Comparison of ENCODE assay signal across 24 cellular contexts in genomic region chr7:137164251-137164650, GRCh38.
DNase-seq lines count a peak whose midpoint lies in the region; ATAC-seq and TF ChIP-seq lines count a peak whose summit lies in the region.
"Had no signal": no experiment of that assay in that cellular context is flagged by ENCODE, and none has a peak within 500 bp of the region (broad histone marks: within the 10 kb centered on the region; RNA-seq: fewer than 3 reads in every experiment).

No MANE protein-coding gene starts in this region.

- H2BK15ac ChIP-seq in IMR-90 (ENCODE audit: low read depth, low read length): no peak overlapping the region

- no peak overlapping the region for H3K27ac Mint-ChIP-seq in chondrocyte (ENCODE audit: unreplicated experiment)
- H3K27ac Mint-ChIP-seq: CD14-positive monocyte; CD4-positive, alpha-beta T cell; CD8-positive, alpha-beta memory T cell; GM23338; HFFc6 had no signal

- no peaks in the 10 kb centered on the region for H3K9me3 ChIP-seq in IMR-90 (ENCODE audit: control insufficient read depth, insufficient read depth, low read length)
- H3K9me3 ChIP-seq in spleen: peaks cover 0 to 11% (median 0%) of the 10 kb centered on the region in 8 donors
- no peaks in the 10 kb centered on the region for H3K9me3 ChIP-seq in GM23248 (ENCODE audit: low read depth)
- no peaks in the 10 kb centered on the region for H3K9me3 ChIP-seq in aorta (ENCODE audit: control insufficient read depth, low read length)
- H3K9me3 ChIP-seq: A549; BE2C; BLaER1 treated with 17β-estradiol and CSF1 and Interleukin-3, amounts not matched to agents 10 nM and 100 nM; HAP-1 had no signal

- H3K4me3 Mint-ChIP-seq in chondrocyte (ENCODE audit: unreplicated experiment): no peak overlapping the region
- H3K4me3 Mint-ChIP-seq: CD14-positive monocyte; CD4-positive, alpha-beta T cell; CD8-positive, alpha-beta memory T cell; GM23338; HFFc6 had no signal

- H3K36me3 Mint-ChIP-seq in chondrocyte (ENCODE audit: low read depth): no peaks in the 10 kb centered on the region
- H3K36me3 Mint-ChIP-seq: CD14-positive monocyte; CD8-positive, alpha-beta memory T cell had no signal

- DNase-seq in IMR-90 (no peak), chondrocyte (ENCODE audit: low spot score) (peak; percentile 79), mesenteric fat pad (ENCODE audit: low spot score) (peak; percentile 86), spleen (peak; percentile 63), GM23248 (no peak), aorta (no peak)
- DNase-seq in central memory CD4-positive, alpha-beta T cell: no peak
- DNase-seq: 8988T; ACHN; AML-193; BE2C; CD4-positive, alpha-beta T cell; DMS 273 treated with DMSO at 0.1 percent for 48 hours; DMS79; EL; GDM1; HFFc6 had no signal

- no peak overlapping the region for H3K56ac ChIP-seq in IMR-90 (ENCODE audit: extremely low read depth, insufficient read depth, low read length)

- H4K8ac ChIP-seq in IMR-90 (ENCODE audit: low read depth in 2 of 2, low read length in 2 of 2): no peak overlapping the region; a peak in 3 of 4 replicates

- H3K9me2 ChIP-seq in GM23248 (ENCODE audit: insufficient read depth): no peaks in the 10 kb centered on the region

- H3K27ac ChIP-seq in IMR-90 (ENCODE audit: insufficient read depth, low read length) (no peak overlapping the region), spleen (no peak overlapping the region), GM23248 (no peak overlapping the region), aorta (ENCODE audit: low read depth in 1 of 2, low read length in 2 of 2) (no peak overlapping the region)
- H3K27ac ChIP-seq: A549; BLaER1 treated with 17β-estradiol and CSF1 and Interleukin-3, amounts not matched to agents 10 nM and 100 nM had no signal

- peak overlapping the region; percentile 58; the same call in 1 of the 2 replicates for H4K91ac ChIP-seq in IMR-90 (ENCODE audit: insufficient read depth, low read depth, low read length)

- no peak overlapping the region for H3K23ac ChIP-seq in IMR-90 (ENCODE audit: low read depth, low read length)

- TF ChIP-seq POLR2A in IMR-90 (IDR thresholded peaks at IDR 0.05; ENCODE audit: low read depth, low read length) (no peak), spleen (IDR thresholded peaks at IDR 0.05) (no peak)

- 100% methylated on average over 7 of the region's 21 CpGs; no CpG with 5 or more reads in 1 of the 2 experiments for WGBS in IMR-90 (ENCODE audit: extremely low coverage in 2 of 2, insufficient read length in 1 of 2), 2 experiments
- 91 to 95% (median 95%) methylated on average over 21 of the region's 21 CpGs for WGBS in spleen, 5 donors
- 95% methylated on average over 20 to 21 of the region's 21 CpGs for WGBS in GM23248 (ENCODE audit: low coverage in 1 of 2, low lambda C conversion rate in 2 of 2, missing lambda C conversion rate in 2 of 2), 2 experiments
- WGBS in aorta, 2 donors: 96% methylated on average over 21 of the region's 21 CpGs

- H2AK9ac ChIP-seq in IMR-90 (replicated peaks; ENCODE audit: low read depth, low read length, poor library complexity): peak overlapping the region; percentile 58

- ATAC-seq in IMR-90 (ENCODE audit: low read depth) (no peak), aorta (ENCODE audit: low FRiP score) (no peak)
- ATAC-seq: A549, GM12878, GM23338 had no signal

- H3K4me1 Mint-ChIP-seq in chondrocyte (ENCODE audit: low read depth): peaks cover 18% of the 10 kb centered on the region
- H3K4me1 Mint-ChIP-seq: CD14-positive monocyte; CD8-positive, alpha-beta memory T cell had no signal

- no peak for TF ChIP-seq RAD21 in IMR-90 (IDR thresholded peaks at IDR 0.05; ENCODE audit: low read length)

- no peak overlapping the region for H3K9ac ChIP-seq in IMR-90 (ENCODE audit: low read depth, low read length)
- no peak overlapping the region for H3K9ac ChIP-seq in GM23248
- H3K9ac ChIP-seq: BLaER1 treated with 17β-estradiol and CSF1 and Interleukin-3, amounts not matched to agents 10 nM and 100 nM had no signal

- no peak overlapping the region for H3K4me3 ChIP-seq in IMR-90 (ENCODE audit: insufficient read depth, low read depth, low read length)
- H3K4me3 ChIP-seq in spleen: no peak overlapping the region
- H3K4me3 ChIP-seq in GM23248: no peak overlapping the region
- H3K4me3 ChIP-seq in aorta (ENCODE audit: low read length in 2 of 2): no peak overlapping the region
- H3K4me3 ChIP-seq: A549; BLaER1 treated with 17β-estradiol and CSF1 and Interleukin-3, amounts not matched to agents 10 nM and 100 nM; GM12878; GM23338; HAP-1 had no signal

- CTCF ChIA-PET in IMR-90 (lab: Yijun Ruan, JAX): no interaction called here

- H3K4me1 ChIP-seq in IMR-90 (ENCODE audit: control insufficient read depth, insufficient read depth, low read length): peaks cover 4% of the 10 kb centered on the region
- H3K4me1 ChIP-seq in spleen: no peaks in the 10 kb centered on the region
- no peaks in the 10 kb centered on the region; the same call in 1 of the 2 replicates for H3K4me1 ChIP-seq in GM23248 (ENCODE audit: insufficient read depth)
- H3K4me1 ChIP-seq in aorta (ENCODE audit: control insufficient read depth in 1 of 2, insufficient read depth in 2 of 2, low read length in 2 of 2): no peaks in the 10 kb centered on the region
- H3K4me1 ChIP-seq: A549, HAP-1 had no signal

- peak overlapping the region; percentile 57 for H2BK120ac ChIP-seq in IMR-90 (ENCODE audit: low read depth, low read length)

- H4K5ac ChIP-seq in IMR-90 (ENCODE audit: low read depth, low read length): no peak overlapping the region; the same call in 1 of the 2 replicates

- H3K36me3 ChIP-seq in IMR-90 (ENCODE audit: control insufficient read depth, insufficient read depth, low read length) (no peaks in the 10 kb centered on the region), spleen (no peaks in the 10 kb centered on the region), GM23248 (ENCODE audit: low read depth) (no peaks in the 10 kb centered on the region), aorta (ENCODE audit: control insufficient read depth in 1 of 2, insufficient read depth in 2 of 2, low read length in 1 of 2) (no peaks in the 10 kb centered on the region)
- H3K36me3 ChIP-seq: BE2C; BLaER1 treated with 17β-estradiol and CSF1 and Interleukin-3, amounts not matched to agents 10 nM and 100 nM; HAP-1 had no signal

- intact Hi-C loops in IMR-90 (cut with micrococcal nuclease) (no loop called here), spleen (cut with DNase I; ENCODE audit: low total_unique reads) (no loop called here), aorta (cut with DNase I) (loop anchor here in 1 of 2 donors (10.0 kb wide), 1 partner anchor 431 kb away; no protein-coding TSS in a partner anchor)

- dilution Hi-C loops in IMR-90 (cut with HindIII; ENCODE audit: low sequenced_read_pairs, unreplicated experiment): no loop called here

- no peaks in the 10 kb centered on the region for H4K20me1 ChIP-seq in IMR-90 (ENCODE audit: insufficient read depth, low read length)
- H4K20me1 ChIP-seq in GM23248 (ENCODE audit: insufficient read depth): no peaks in the 10 kb centered on the region
- H4K20me1 ChIP-seq: BLaER1 treated with 17β-estradiol and CSF1 and Interleukin-3, amounts not matched to agents 10 nM and 100 nM had no signal

- H2AK5ac ChIP-seq in IMR-90 (ENCODE audit: low read depth, low read length): peak overlapping the region; percentile 2; the same call in 1 of the 2 replicates

- in situ Hi-C loops in IMR-90 (cut with MboI; ENCODE audit: low sequenced_read_pairs): loop anchor here (5.0 kb wide), 2 partner anchors 288 to 423 kb away; no protein-coding TSS in a partner anchor
- in situ Hi-C loops in GM23248 (cut with MboI): loop anchor here (10.0 kb wide), 2 partner anchors 291 to 421 kb away; no protein-coding TSS in a partner anchor

- peak overlapping the region; percentile 0 for H3K4ac ChIP-seq in IMR-90 (ENCODE audit: low read depth, low read length)

- TF ChIP-seq CTCF in IMR-90 (conservative IDR thresholded peaks at IDR 0.05; ENCODE audit: low read depth, low read length) (no peak), chondrocyte (IDR thresholded peaks at IDR 0.05) (no peak), spleen (IDR thresholded peaks at IDR 0.05 in 8 of 11, conservative IDR thresholded peaks at IDR 0.05 in 3 of 11) (no peak)

- no peaks in the 10 kb centered on the region for H3K79me1 ChIP-seq in IMR-90 (ENCODE audit: low read depth in 1 of 2, low read length in 2 of 2)

- no peak overlapping the region for H3K4me2 ChIP-seq in IMR-90 (ENCODE audit: low read depth, low read length)
- H3K4me2 ChIP-seq in GM23248 (ENCODE audit: unreplicated experiment): no peak overlapping the region
- H3K4me2 ChIP-seq: A549; BLaER1 treated with 17β-estradiol and CSF1 and Interleukin-3, amounts not matched to agents 10 nM and 100 nM; GM23338 had no signal

- peak overlapping the region; percentile 7 for H2BK5ac ChIP-seq in IMR-90 (ENCODE audit: low read depth, low read length, poor library complexity, severe bottlenecking)

- peak overlapping the region; percentile 3; the same call in 1 of the 2 replicates for H2BK20ac ChIP-seq in IMR-90 (ENCODE audit: low read depth, low read length)

- POLR2A ChIA-PET in IMR-90 (lab: Charles Lee; ENCODE audit: unreplicated experiment): no interaction called here

- no TSS peak for BruUV-seq in IMR-90 (replicated peaks; lab: Mats Ljungman, UMichigan)

- H3K79me2 ChIP-seq in GM23248 (ENCODE audit: insufficient read depth): no peaks in the 10 kb centered on the region

- no peaks in the 10 kb centered on the region for H3K27me3 Mint-ChIP-seq in chondrocyte (ENCODE audit: low read depth)
- H3K27me3 Mint-ChIP-seq: CD4-positive, alpha-beta T cell; CD8-positive, alpha-beta memory T cell had no signal

- H3K14ac ChIP-seq in IMR-90 (replicated peaks; ENCODE audit: low read depth, low read length): no peak overlapping the region

- H3K9me1 ChIP-seq in IMR-90 (ENCODE audit: insufficient read depth, low read length): no peaks in the 10 kb centered on the region

- H3K9me3 Mint-ChIP-seq in chondrocyte (ENCODE audit: low read depth): peaks cover 2% of the 10 kb centered on the region
- H3K9me3 Mint-ChIP-seq: GM23338, HFFc6 had no signal

- H2AFZ ChIP-seq in IMR-90 (replicated peaks; ENCODE audit: low read length, poor library complexity) (no peak overlapping the region), GM23248 (no peak overlapping the region)
- H2AFZ ChIP-seq: GM23338 had no signal

- H3K27me3 ChIP-seq in IMR-90 (ENCODE audit: control insufficient read depth, insufficient read depth, low read length) (no peaks in the 10 kb centered on the region), spleen (replicated peaks in 1 of 7) (no peaks in the 10 kb centered on the region), GM23248 (replicated peaks; ENCODE audit: insufficient read depth) (no peaks in the 10 kb centered on the region), aorta (ENCODE audit: control insufficient read depth in 1 of 2, insufficient read depth in 2 of 2, low read length in 1 of 2) (no peaks in the 10 kb centered on the region)
- H3K27me3 ChIP-seq: BE2C; BLaER1 treated with 17β-estradiol and CSF1 and Interleukin-3, amounts not matched to agents 10 nM and 100 nM had no signal

- no peaks in the 10 kb centered on the region for H3F3A ChIP-seq in GM23248 (ENCODE audit: insufficient read depth)

- no peak overlapping the region for H3K18ac ChIP-seq in IMR-90 (ENCODE audit: low read depth, low read length)

TF ChIP-seq in IMR-90, 13 proteins besides CTCF, POLR2A, EP300 and RAD21 (continues in another document):
- TF ChIP-seq MAFK (IDR thresholded peaks at IDR 0.05; ENCODE audit: low read depth, low read length) (no peak), RCOR1 (IDR thresholded peaks at IDR 0.05; ENCODE audit: insufficient replicate concordance, low read length) (no peak), NFE2L2 (IDR thresholded peaks at IDR 0.05; ENCODE audit: low read depth, low read length) (no peak)

Comparison
In these comparisons a context has a peak if more than half of its experiments do, and no peak if none do; other contexts are left out.
1. DNase-seq: peak in chondrocyte (single experiment), mesenteric fat pad (single experiment) and spleen (single experiment); none in IMR-90 (single experiment), central memory CD4-positive, alpha-beta T cell (single experiment), GM23248 (single experiment) and aorta (0 of 2).